Comparison of ENCODE assay signal across 14 cellular contexts in genomic region chr1:38840281-38840680, GRCh38. TPM values are rescaled to one million over a fixed set of nuclear protein-coding genes. Genes with fewer than 3 reads are reported as not detected.
DNase-seq lines count a peak whose midpoint lies in the region; ATAC-seq, FAIRE-seq and TF ChIP-seq lines count a peak whose summit lies in the region.
"Had no signal": no experiment of that assay in that cellular context is flagged by ENCODE, and none has a peak within 500 bp of the region (broad histone marks: within the 10 kb centered on the region; RNA-seq: fewer than 3 reads in every experiment).

No MANE protein-coding gene starts in this region.

- no peak for TF ChIP-seq CTCF in endothelial cell (IDR thresholded peaks at IDR 0.05; ENCODE audit: unreplicated experiment)
- no peak for TF ChIP-seq CTCF in nephron progenitor cell (IDR thresholded peaks at IDR 0.05)
- no peak for TF ChIP-seq CTCF in osteocyte (IDR thresholded peaks at IDR 0.05)

- no peaks in the 10 kb centered on the region for H3K27me3 Mint-ChIP-seq in activated T-cell treated with anti-CD3 and anti-CD28 coated beads, Interleukin-2, amount 50 U/mL, for 72 hours (ENCODE audit: low read depth)
- no peaks in the 10 kb centered on the region for H3K27me3 Mint-ChIP-seq in endothelial cell (ENCODE audit: unreplicated experiment)
- H3K27me3 Mint-ChIP-seq in nephron progenitor cell (ENCODE audit: low read depth, poor library complexity), result no peaks in the 10 kb centered on the region
- no peaks in the 10 kb centered on the region for H3K27me3 Mint-ChIP-seq in osteocyte (ENCODE audit: unreplicated experiment)

- no peak for ATAC-seq in activated T-cell treated with anti-CD3 and anti-CD28 coated beads, Interleukin-2, amount 50 U/mL, for 72 hours (replicated peaks in 1 of 2)
- ATAC-seq in GM18505 (IDR thresholded peaks at IDR 0.05; ENCODE audit: unreplicated experiment) (no peak), HG03159 (IDR thresholded peaks at IDR 0.05; ENCODE audit: unreplicated experiment) (no peak)

- peak overlapping the region; percentile 61 for H3K27ac Mint-ChIP-seq in activated T-cell treated with anti-CD3 and anti-CD28 coated beads, Interleukin-2, amount 50 U/mL, for 72 hours
- peak overlapping the region; percentile 1 for H3K27ac Mint-ChIP-seq in endothelial cell (ENCODE audit: unreplicated experiment)
- peak overlapping the region; percentile 9 for H3K27ac Mint-ChIP-seq in nephron progenitor cell
- H3K27ac Mint-ChIP-seq in osteocyte (ENCODE audit: unreplicated experiment), result no peak overlapping the region

- no peak for DNase-seq in activated T-cell treated with anti-CD3 and anti-CD28 coated beads, Interleukin-2, amount 50 U/mL, for 72 hours
- DNase-seq in activated T-cell treated with anti-CD3 and anti-CD28 coated beads for 4 hours (no peak), GM12891 (ENCODE audit: insufficient read length, low spot score) (no peak), endothelial cell (ENCODE audit: low spot score) (no peak), nephron progenitor cell (no peak), osteocyte (ENCODE audit: extremely low spot score, unreplicated experiment) (no peak)
- DNase-seq: DMS153, NCI-H187 treated with DMSO at 0.1 percent for 48 hours, NCI-H446 had no signal

- peak; percentile 5 for FAIRE-seq in GM12891 (lab: Jason Lieb, UNC)
- FAIRE-seq: GM18507 had no signal

- no peaks in the 10 kb centered on the region for H3K4me1 Mint-ChIP-seq in activated T-cell treated with anti-CD3 and anti-CD28 coated beads, Interleukin-2, amount 50 U/mL, for 72 hours (ENCODE audit: low read depth)
- H3K4me1 Mint-ChIP-seq in endothelial cell (ENCODE audit: unreplicated experiment) (peaks cover 6% of the 10 kb centered on the region), nephron progenitor cell (no peaks in the 10 kb centered on the region), osteocyte (ENCODE audit: unreplicated experiment) (peaks cover 9% of the 10 kb centered on the region)

- no peak for TF ChIP-seq POLR2A in GM12891 (IDR thresholded peaks at IDR 0.05; ENCODE audit: low read depth, low read length)
- no peak for TF ChIP-seq POLR2A in GM18505 (IDR thresholded peaks at IDR 0.05; ENCODE audit: borderline replicate concordance, extremely low read depth, insufficient read depth, insufficient read length)

- no peak overlapping the region for H3K4me3 Mint-ChIP-seq in activated T-cell treated with anti-CD3 and anti-CD28 coated beads, Interleukin-2, amount 50 U/mL, for 72 hours
- no peak overlapping the region for H3K4me3 Mint-ChIP-seq in endothelial cell (ENCODE audit: unreplicated experiment)
- H3K4me3 Mint-ChIP-seq in nephron progenitor cell, result no peak overlapping the region
- no peak overlapping the region for H3K4me3 Mint-ChIP-seq in osteocyte (ENCODE audit: unreplicated experiment)

- H3K36me3 Mint-ChIP-seq in activated T-cell treated with anti-CD3 and anti-CD28 coated beads, Interleukin-2, amount 50 U/mL, for 72 hours (ENCODE audit: insufficient read depth in 2 of 2), result peaks cover 10 to 15% of the 10 kb centered on the region in 2 donors
- H3K36me3 Mint-ChIP-seq in endothelial cell (ENCODE audit: low read depth, unreplicated experiment) (peaks cover 27% of the 10 kb centered on the region), nephron progenitor cell (ENCODE audit: low read depth) (peaks cover 51% of the 10 kb centered on the region), osteocyte (ENCODE audit: unreplicated experiment) (peaks cover 55% of the 10 kb centered on the region)

- no peaks in the 10 kb centered on the region for H3K9me3 Mint-ChIP-seq in activated T-cell treated with anti-CD3 and anti-CD28 coated beads, Interleukin-2, amount 50 U/mL, for 72 hours
- H3K9me3 Mint-ChIP-seq in endothelial cell (ENCODE audit: unreplicated experiment) (no peaks in the 10 kb centered on the region), nephron progenitor cell (no peaks in the 10 kb centered on the region), osteocyte (ENCODE audit: unreplicated experiment) (no peaks in the 10 kb centered on the region)

TF ChIP-seq in GM12891, 5 proteins besides CTCF, POLR2A, EP300 and RAD21:
- TF ChIP-seq POLR2AphosphoS5 (IDR thresholded peaks at IDR 0.05; ENCODE audit: low read depth, low read length), result no peak
- no peak for TF ChIP-seq SPI1 (IDR thresholded peaks at IDR 0.05; ENCODE audit: low read depth, low read length)
- no peak for TF ChIP-seq POU2F2 (IDR thresholded peaks at IDR 0.05; ENCODE audit: low read depth, low read length)
- no peak for TF ChIP-seq PAX5 (IDR thresholded peaks at IDR 0.05; ENCODE audit: insufficient read depth, low read length, severe bottlenecking)
- TF ChIP-seq TAF1 (IDR thresholded peaks at IDR 0.05; ENCODE audit: low read depth, low read length), result no peak
TF ChIP-seq in GM12891: peak in this region for 0.

RNA-seq across cellular contexts. Expression of gene RRAGC, which starts 19.3 kb away (rescaled TPM):
- total RNA-seq in activated T-cell treated with anti-CD3 and anti-CD28 coated beads, Interleukin-2, amount 50 U/mL, for 72 hours, result 10 to 100 TPM; 22.1 to 27.4 TPM
- 10.3 TPM for polyA plus RNA-seq in GM12891 (2012; ENCODE audit: low read depth, missing spikeins)
- total RNA-seq in endothelial cell (ENCODE audit: unreplicated experiment), result 27.3 TPM
- 54.3 and 63.4 TPM in 2 replicates for total RNA-seq in osteocyte

RNA-seq across cellular contexts. Expression of gene MYCBP, which starts 32.9 kb away (rescaled TPM):
- total RNA-seq in activated T-cell treated with anti-CD3 and anti-CD28 coated beads, Interleukin-2, amount 50 U/mL, for 72 hours, result 10 to 100 TPM; 22.0 to 29.8 TPM
- 20.3 TPM for polyA plus RNA-seq in GM12891 (2012; ENCODE audit: low read depth, missing spikeins)
- total RNA-seq in endothelial cell (ENCODE audit: unreplicated experiment), result 34.6 TPM
- 2.3 and 3.0 TPM in 2 replicates for total RNA-seq in osteocyte

RNA-seq across cellular contexts. Expression of gene GJA9, which starts 41.1 kb away (rescaled TPM):
- not detected for total RNA-seq in activated T-cell treated with anti-CD3 and anti-CD28 coated beads, Interleukin-2, amount 50 U/mL, for 72 hours
- polyA plus RNA-seq in GM12891 (2012; ENCODE audit: low read depth, missing spikeins), result not detected
- not detected for total RNA-seq in endothelial cell (ENCODE audit: unreplicated experiment)
- total RNA-seq in osteocyte, result not detected in 2 replicates
- total RNA-seq: A673, LHCN-M2 had no signal
